16 cellular contexts compared by ENCODE assay signal in the genomic region with DNA sequence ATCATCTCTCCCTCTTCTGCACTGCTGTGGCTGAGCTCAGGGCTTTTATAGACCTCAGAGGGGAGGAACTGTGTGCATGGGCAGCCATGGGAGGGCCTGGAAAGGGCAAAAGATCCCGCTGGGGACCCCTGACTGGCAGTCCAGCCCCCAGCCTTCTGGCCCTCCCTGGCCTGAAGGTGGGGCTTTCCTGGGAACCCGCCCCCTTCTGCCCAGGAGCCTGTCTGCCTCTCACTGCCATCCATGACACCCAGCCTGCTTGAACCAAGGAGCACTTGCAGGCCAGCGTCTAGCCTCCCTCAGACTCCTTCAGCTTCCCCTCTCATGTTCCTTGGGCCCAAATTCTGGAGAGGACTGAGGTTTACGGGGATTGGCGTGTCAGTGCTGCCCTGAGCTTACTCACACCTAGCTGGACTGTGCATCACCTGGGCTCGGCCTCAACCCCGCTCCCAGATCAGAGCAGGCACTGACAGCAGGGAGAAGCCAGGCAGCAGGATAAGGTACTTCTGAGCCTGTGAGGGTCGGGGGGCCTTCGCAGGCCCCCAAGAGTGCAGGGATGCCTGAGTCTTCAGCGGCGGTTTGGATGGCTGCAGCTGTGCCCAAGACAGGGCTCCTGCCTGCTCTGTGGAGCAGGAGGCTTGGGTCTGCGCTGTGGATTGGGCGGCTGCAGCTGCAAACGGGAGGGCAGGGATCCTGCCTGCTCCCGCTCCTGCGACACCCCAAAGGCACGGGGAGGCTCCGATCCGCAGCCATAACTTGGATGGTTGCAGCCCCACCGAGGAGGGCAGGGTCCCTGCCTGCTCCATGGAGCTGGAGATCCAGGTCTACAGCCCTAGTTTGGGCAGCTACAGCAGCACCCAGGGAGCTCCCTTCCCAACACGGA.
DNase-seq lines count a peak whose midpoint lies in the region; ATAC-seq and TF ChIP-seq lines count a peak whose summit lies in the region.
"Had no signal": no experiment of that assay in that cellular context is flagged by ENCODE, and none has a peak within 500 bp of the region (broad histone marks: within the 10 kb centered on the region; RNA-seq: fewer than 3 reads in every experiment).

No MANE protein-coding gene starts in this region.

- no peak overlapping the region for H2BK12ac ChIP-seq in neuronal stem cell (ENCODE audit: low read length)

- no peak overlapping the region for H3K23ac ChIP-seq in neuronal stem cell (ENCODE audit: low read depth, low read length, poor library complexity)

- no peak overlapping the region for H3K4me3 Mint-ChIP-seq in endodermal cell
- H3K4me3 Mint-ChIP-seq in stimulated activated memory B cell treated with anti-CD40 and anti-IgM and Interleukin-4, amounts not matched to agents 10 μg/mL and 1 μg/mL and 100 μg/mL, for 72 hours: no peak overlapping the region
- H3K4me3 Mint-ChIP-seq: B cell; CD8-positive, alpha-beta T cell; IgD-negative memory B cell had no signal

- H3K4me3 ChIP-seq in H7 (ENCODE audit: insufficient read depth, low read depth, low read length) (no peak overlapping the region), endodermal cell (ENCODE audit: low read length) (no peak overlapping the region), neuronal stem cell (ENCODE audit: low read length in 2 of 2) (no peak overlapping the region)
- H3K4me3 ChIP-seq: BLaER1 treated with 17β-estradiol and CSF1 and Interleukin-3, amounts not matched to agents 10 nM and 100 nM had no signal

- H4K8ac ChIP-seq in neuronal stem cell (ENCODE audit: low read depth, low read length): no peak overlapping the region

- H2BK120ac ChIP-seq in neuronal stem cell (ENCODE audit: low read depth, low read length): no peak overlapping the region

- H3K27me3 Mint-ChIP-seq in endodermal cell (ENCODE audit: insufficient read depth): no peaks in the 10 kb centered on the region
- H3K27me3 Mint-ChIP-seq in stimulated activated memory B cell treated with anti-CD40 and anti-IgM and Interleukin-4, amounts not matched to agents 10 μg/mL and 1 μg/mL and 100 μg/mL, for 72 hours: no peaks in the 10 kb centered on the region
- H3K27me3 Mint-ChIP-seq: B cell, IgD-negative memory B cell had no signal

- H3K4me2 ChIP-seq in neuronal stem cell (ENCODE audit: insufficient read depth, low read length, poor library complexity, severe bottlenecking): no peak overlapping the region
- H3K4me2 ChIP-seq: BLaER1 treated with 17β-estradiol and CSF1 and Interleukin-3, amounts not matched to agents 10 nM and 100 nM had no signal

- no peaks in the 10 kb centered on the region for H3K36me3 Mint-ChIP-seq in endodermal cell (ENCODE audit: low read depth)
- H3K36me3 Mint-ChIP-seq in stimulated activated memory B cell treated with anti-CD40 and anti-IgM and Interleukin-4, amounts not matched to agents 10 μg/mL and 1 μg/mL and 100 μg/mL, for 72 hours: no peaks in the 10 kb centered on the region
- H3K36me3 Mint-ChIP-seq: CD8-positive, alpha-beta T cell; IgD-negative memory B cell had no signal

- H3K4me1 Mint-ChIP-seq in endodermal cell: peaks cover 9% of the 10 kb centered on the region
- H3K4me1 Mint-ChIP-seq in stimulated activated memory B cell treated with anti-CD40 and anti-IgM and Interleukin-4, amounts not matched to agents 10 μg/mL and 1 μg/mL and 100 μg/mL, for 72 hours: no peaks in the 10 kb centered on the region
- H3K4me1 Mint-ChIP-seq: B cell, IgD-negative memory B cell had no signal

- no peak overlapping the region for H3K27ac ChIP-seq in endodermal cell (ENCODE audit: low read depth, low read length)
- H3K27ac ChIP-seq in neuronal stem cell (replicated peaks; ENCODE audit: low read length): no peak overlapping the region
- H3K27ac ChIP-seq: BLaER1 treated with 17β-estradiol and CSF1 and Interleukin-3, amounts not matched to agents 10 nM and 100 nM had no signal

- H3K36me3 ChIP-seq in H7 (replicated peaks; ENCODE audit: control insufficient read depth, insufficient read depth, low read length) (no peaks in the 10 kb centered on the region), endodermal cell (ENCODE audit: control insufficient read depth, insufficient read depth, low read length) (no peaks in the 10 kb centered on the region), neuronal stem cell (replicated peaks in 1 of 2; ENCODE audit: control insufficient read depth in 2 of 2, insufficient read depth in 2 of 2, low read length in 2 of 2) (no peaks in the 10 kb centered on the region)
- H3K36me3 ChIP-seq: BLaER1 treated with 17β-estradiol and CSF1 and Interleukin-3, amounts not matched to agents 10 nM and 100 nM had no signal

- H3K9ac ChIP-seq in endodermal cell (ENCODE audit: extremely low read depth, low read length, poor library complexity, severe bottlenecking) (no peak overlapping the region), neuronal stem cell (ENCODE audit: low read depth, low read length, poor library complexity) (no peak overlapping the region)
- H3K9ac ChIP-seq: BLaER1 treated with 17β-estradiol and CSF1 and Interleukin-3, amounts not matched to agents 10 nM and 100 nM had no signal

- no peaks in the 10 kb centered on the region for H3K4me1 ChIP-seq in endodermal cell (ENCODE audit: control insufficient read depth, insufficient read depth, low read length)
- H3K4me1 ChIP-seq in neuronal stem cell (ENCODE audit: control insufficient read depth in 2 of 2, insufficient read depth in 1 of 2, low read depth in 1 of 2, low read length in 2 of 2): no peaks in the 10 kb centered on the region
- H3K4me1 ChIP-seq: BLaER1 treated with 17β-estradiol and CSF1 and Interleukin-3, amounts not matched to agents 10 nM and 100 nM had no signal

- H3K9me3 Mint-ChIP-seq in endodermal cell: peaks cover 14% of the 10 kb centered on the region
- H3K9me3 Mint-ChIP-seq in stimulated activated memory B cell treated with anti-CD40 and anti-IgM and Interleukin-4, amounts not matched to agents 10 μg/mL and 1 μg/mL and 100 μg/mL, for 72 hours: peaks cover 6% of the 10 kb centered on the region

- WGBS in endodermal cell (ENCODE audit: insufficient coverage in 1 of 2, insufficient read length in 1 of 2), 2 experiments: 85 to 87% methylated on average over 10 to 21 of the region's 21 CpGs
- WGBS in neuronal stem cell (ENCODE audit: extremely low coverage in 2 of 2, insufficient read length in 2 of 2, insufficient replicate concordance in 1 of 2), 2 donors: no CpG with 5 or more reads among the region's 21 CpGs

- DNase-seq in H7 (peak; percentile 16), endodermal cell (peak; percentile 53), neuronal stem cell (ENCODE audit: low spot score) (no peak), GOT3 (lab: John Stamatoyannopoulos, UW) (no peak), A172 (ENCODE audit: low spot score) (no peak), NCI-H2227 treated with DMSO at 0.1 percent for 48 hours (lab: John Stamatoyannopoulos, UW) (no peak), Kasumi-1 (lab: John Stamatoyannopoulos, UW) (no peak)
- DNase-seq: 8988T; Calu3; CD8-positive, alpha-beta T cell; DMS79 treated with DMSO at 0.1 percent for 48 hours; GF-D8 had no signal

- H3K9me3 ChIP-seq in endodermal cell (ENCODE audit: control insufficient read depth, low read length) (no peaks in the 10 kb centered on the region), neuronal stem cell (replicated peaks in 1 of 2; ENCODE audit: control insufficient read depth in 2 of 2, insufficient read depth in 1 of 2, low read depth in 1 of 2, low read length in 2 of 2) (no peaks in the 10 kb centered on the region)

- peak overlapping the region; percentile 76 for H3K4ac ChIP-seq in neuronal stem cell (ENCODE audit: low read length)

- H2AK5ac ChIP-seq in neuronal stem cell (ENCODE audit: low read depth, low read length): peak overlapping the region; percentile 63

- peak overlapping the region; percentile 66 for H2AFZ ChIP-seq in neuronal stem cell (ENCODE audit: low read length)

- H2BK5ac ChIP-seq in neuronal stem cell (ENCODE audit: low read length): peak overlapping the region; percentile 39

- H3K14ac ChIP-seq in neuronal stem cell (ENCODE audit: low read length): peak overlapping the region; percentile 94

- H3K79me1 ChIP-seq in neuronal stem cell (ENCODE audit: low read depth, low read length): peaks cover 1% of the 10 kb centered on the region

- no peaks in the 10 kb centered on the region for H3K27me3 ChIP-seq in H7 (ENCODE audit: control insufficient read depth, insufficient read depth, low read length)
- H3K27me3 ChIP-seq in endodermal cell (ENCODE audit: control insufficient read depth, insufficient read depth, low read length, poor library complexity, severe bottlenecking): no peaks in the 10 kb centered on the region
- no peaks in the 10 kb centered on the region for H3K27me3 ChIP-seq in neuronal stem cell (ENCODE audit: control insufficient read depth in 3 of 3, insufficient read depth in 3 of 3, low read depth in 1 of 3, low read length in 3 of 3)
- H3K27me3 ChIP-seq: BLaER1 treated with 17β-estradiol and CSF1 and Interleukin-3, amounts not matched to agents 10 nM and 100 nM had no signal

- no peak overlapping the region for H3K27ac Mint-ChIP-seq in endodermal cell
- H3K27ac Mint-ChIP-seq in stimulated activated memory B cell treated with anti-CD40 and anti-IgM and Interleukin-4, amounts not matched to agents 10 μg/mL and 1 μg/mL and 100 μg/mL, for 72 hours: no peak overlapping the region
- H3K27ac Mint-ChIP-seq: B cell; CD8-positive, alpha-beta T cell; IgD-negative memory B cell had no signal

- TF ChIP-seq CTCF in endodermal cell (conservative IDR thresholded peaks at IDR 0.05): no peak

- H2BK15ac ChIP-seq in neuronal stem cell (ENCODE audit: low read length): peak overlapping the region; percentile 17

- no peak overlapping the region for H4K91ac ChIP-seq in neuronal stem cell (ENCODE audit: low read depth, low read length, poor library complexity)

- peak; percentile 31 for ATAC-seq in stimulated activated memory B cell treated with anti-CD40 and anti-IgM and Interleukin-4, amounts not matched to agents 10 μg/mL and 1 μg/mL and 100 μg/mL, for 72 hours
- ATAC-seq: CD8-positive, alpha-beta T cell had no signal

- peak overlapping the region; percentile 28 for H3K18ac ChIP-seq in neuronal stem cell (ENCODE audit: low read length)

Comparison
In these comparisons a context has a peak if more than half of its experiments do, and no peak if none do; other contexts are left out.
1. DNase-seq: peak in H7 (single experiment) and endodermal cell (single experiment); none in neuronal stem cell (single experiment), GOT3 (single experiment), A172 (single experiment), NCI-H2227 treated with DMSO at 0.1 percent for 48 hours (single experiment) and Kasumi-1 (0 of 2).